In the genomic region with DNA sequence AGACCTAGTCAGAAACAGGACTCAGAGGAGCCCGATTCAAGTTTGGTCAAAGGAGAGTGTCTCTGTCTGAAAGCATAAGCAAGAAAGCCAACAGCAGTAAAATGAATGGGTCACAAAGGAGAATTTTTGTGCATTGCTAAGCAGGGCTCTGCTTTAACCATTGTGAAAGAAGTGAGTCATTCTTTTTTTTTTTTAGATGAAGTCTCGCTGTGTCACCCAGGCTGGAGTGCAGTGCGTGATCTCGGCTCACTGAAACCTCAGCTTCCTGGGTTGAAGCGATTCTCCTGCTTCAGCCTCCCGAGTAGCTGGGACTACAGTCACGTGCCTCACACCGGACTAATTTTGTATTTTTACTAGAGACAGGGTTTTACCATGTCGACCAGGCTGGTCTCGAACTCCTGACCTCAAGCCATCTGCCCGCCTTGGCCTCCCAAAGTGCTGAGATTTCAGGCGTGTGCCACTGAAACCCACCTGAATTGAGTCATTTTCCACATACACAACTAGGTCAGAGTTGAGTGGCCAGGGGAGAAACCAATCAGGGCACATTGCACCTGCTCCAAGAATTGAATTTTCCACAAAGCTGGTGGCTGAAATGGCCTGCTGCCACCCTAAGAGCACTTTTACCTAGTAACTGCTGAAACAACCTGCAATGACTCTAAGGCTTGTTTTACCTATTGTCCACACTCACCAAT, we compare ENCODE assay signal across 23 cellular contexts. TPM values are rescaled to one million over a fixed set of nuclear protein-coding genes. Genes with fewer than 3 reads are reported as not detected.
"Had no signal": no experiment of that assay in that cellular context is flagged by ENCODE, and none has a peak within 500 bp of the region (broad histone marks: within the 10 kb centered on the region; RNA-seq: fewer than 3 reads in every experiment).

No MANE protein-coding gene starts in this region.

RNA-seq across cellular contexts. Expression of gene SSX3, which starts 11.4 kb away (rescaled TPM):
- total RNA-seq: dermis microvascular lymphatic vessel endothelial cell, gastroesophageal sphincter, heart left ventricle, hepatocyte, kidney, left lobe of liver, liver, lung, mononuclear cell, natural killer cell, neural crest cell, omental fat pad, pancreas, posterior vena cava, pulmonary artery endothelial cell, spleen, stomach, subcutaneous adipose tissue, temporal lobe, ureter, vagina had no signal
- polyA plus RNA-seq: esophagus, heart left ventricle, hepatocyte, liver, lung, pancreas, spleen, stomach had no signal

RNA-seq across cellular contexts. Expression of gene SSX4, which starts 15.5 kb away (rescaled TPM):
- total RNA-seq: dermis microvascular lymphatic vessel endothelial cell, heart left ventricle, hepatocyte, kidney, left lobe of liver, liver, lung, mononuclear cell, natural killer cell, neural crest cell, omental fat pad, pancreas, posterior vena cava, pulmonary artery endothelial cell, spleen, stomach, subcutaneous adipose tissue, temporal lobe, thyroid gland, ureter, vagina had no signal
- polyA plus RNA-seq: esophagus, heart left ventricle, hepatocyte, liver, lung, pancreas, spleen, stomach had no signal

RNA-seq across cellular contexts. Expression of gene SSX4B, which starts 43.9 kb away (rescaled TPM):
- total RNA-seq: dermis microvascular lymphatic vessel endothelial cell, heart left ventricle, hepatocyte, kidney, left lobe of liver, liver, lung, mononuclear cell, natural killer cell, neural crest cell, omental fat pad, pancreas, posterior vena cava, pulmonary artery endothelial cell, spleen, stomach, subcutaneous adipose tissue, temporal lobe, thyroid gland, ureter, vagina had no signal
- polyA plus RNA-seq: esophagus, heart left ventricle, hepatocyte, liver, lung, pancreas, spleen, stomach had no signal
